In genomic region chr1:220119043-220119512, GRCh38 we compare ENCODE assay signal across 25 cellular contexts. TPM values are rescaled to one million over a fixed set of nuclear protein-coding genes. Genes with fewer than 3 reads are reported as not detected.
DNase-seq lines count a peak whose midpoint lies in the region; ATAC-seq, FAIRE-seq and TF ChIP-seq lines count a peak whose summit lies in the region.
"Had no signal": no experiment of that assay in that cellular context is flagged by ENCODE, and none has a peak within 500 bp of the region (broad histone marks: within the 10 kb centered on the region; RNA-seq: fewer than 3 reads in every experiment).

No MANE protein-coding gene starts in this region.

- H3K36me3 Mint-ChIP-seq in progenitor cell of endocrine pancreas (ENCODE audit: insufficient read depth) (peaks cover 14% of the 10 kb centered on the region), T-cell (peaks cover 20% of the 10 kb centered on the region)
- peaks cover 63% of the 10 kb centered on the region for H3K36me3 Mint-ChIP-seq in stimulated activated effector memory CD8-positive, alpha-beta T cell treated with anti-CD3 and anti-CD28 coated beads, Interleukin-12 subunit alpha, Interleukin-12 subunit beta, amount 100 ng/mL, for 72 hours

- no peaks in the 10 kb centered on the region for H3K36me3 ChIP-seq in colonic mucosa

- peak overlapping the region; percentile 47 for H3K27ac ChIP-seq in colonic mucosa
- H3K27ac ChIP-seq: coronary artery, esophagus squamous epithelium, right atrium auricular region, suprapubic skin, WERI-Rb-1 had no signal

- peak; percentile 31 for FAIRE-seq in G401.6 (lab: Jason Lieb, UNC)

- CTCF ChIA-PET in T-cell (lab: Charles Lee), result no interaction called here

- H3K9me3 Mint-ChIP-seq in progenitor cell of endocrine pancreas (ENCODE audit: low read depth) (no peaks in the 10 kb centered on the region), T-cell (no peaks in the 10 kb centered on the region)
- no peaks in the 10 kb centered on the region for H3K9me3 Mint-ChIP-seq in stimulated activated effector memory CD8-positive, alpha-beta T cell treated with anti-CD3 and anti-CD28 coated beads, Interleukin-12 subunit alpha, Interleukin-12 subunit beta, amount 100 ng/mL, for 72 hours
- H3K9me3 Mint-ChIP-seq: activated naive CD4-positive, alpha-beta T cell treated with anti-CD3 and anti-CD28 coated beads, Interleukin-2, amount 50 U/mL, for 72 hours; brain; endodermal cell; HFFc6; natural killer cell treated with Interleukin-12 subunit alpha and Interleukin-12 subunit beta and Interleukin-15 and Interleukin-18, amount 100 ng/mL, for 72 hours; T-helper 2 cell treated with Interferon-gamma antibody and Interleukin-4, amounts not matched to agents 5 μg/mL and 100 μg/mL, for 36 hours had no signal

- peak overlapping the region; percentile 14 for H3K4me3 ChIP-seq in colonic mucosa
- H3K4me3 ChIP-seq: coronary artery, esophagus squamous epithelium, right atrium auricular region, suprapubic skin had no signal

- H3K27ac Mint-ChIP-seq in progenitor cell of endocrine pancreas (peak overlapping the region; percentile 67), T-cell (no peak overlapping the region)
- no peak overlapping the region for H3K27ac Mint-ChIP-seq in stimulated activated effector memory CD8-positive, alpha-beta T cell treated with anti-CD3 and anti-CD28 coated beads, Interleukin-12 subunit alpha, Interleukin-12 subunit beta, amount 100 ng/mL, for 72 hours
- H3K27ac Mint-ChIP-seq: activated naive CD4-positive, alpha-beta T cell treated with anti-CD3 and anti-CD28 coated beads, Interleukin-2, amount 50 U/mL, for 72 hours; CD14-positive monocyte; endodermal cell; HFFc6; natural killer cell treated with Interleukin-12 subunit alpha and Interleukin-12 subunit beta and Interleukin-15 and Interleukin-18, amount 100 ng/mL, for 72 hours; T-helper 2 cell treated with Interferon-gamma antibody and Interleukin-4, amounts not matched to agents 5 μg/mL and 100 μg/mL, for 36 hours had no signal

- H3K9ac ChIP-seq in colonic mucosa (ENCODE audit: low read depth in 2 of 2, low read length in 2 of 2), result peak overlapping the region in 1 of 2 donors; percentile 46
- H3K9ac ChIP-seq: SK-N-SH had no signal

- H3K9me3 ChIP-seq in colonic mucosa, result no peaks in the 10 kb centered on the region
- H3K9me3 ChIP-seq: esophagus squamous epithelium, right atrium auricular region, SK-N-SH, suprapubic skin had no signal

- no peak for TF ChIP-seq CTCF in colonic mucosa (IDR thresholded peaks at IDR 0.05)
- TF ChIP-seq CTCF in progenitor cell of endocrine pancreas (IDR thresholded peaks at IDR 0.05; ENCODE audit: unreplicated experiment), result no peak

- H3K4me1 Mint-ChIP-seq in progenitor cell of endocrine pancreas (ENCODE audit: low read depth), result peaks cover 9% of the 10 kb centered on the region
- peaks cover 8% of the 10 kb centered on the region for H3K4me1 Mint-ChIP-seq in stimulated activated effector memory CD8-positive, alpha-beta T cell treated with anti-CD3 and anti-CD28 coated beads, Interleukin-12 subunit alpha, Interleukin-12 subunit beta, amount 100 ng/mL, for 72 hours
- H3K4me1 Mint-ChIP-seq in T-cell, result peaks cover 6 to 10% (median 8%) of the 10 kb centered on the region in 3 donors
- H3K4me1 Mint-ChIP-seq: brain, CD14-positive monocyte had no signal

- POLR2A ChIA-PET in T-cell (lab: Charles Lee), result no interaction called here

- ATAC-seq in GM19452 (IDR thresholded peaks at IDR 0.05; ENCODE audit: unreplicated experiment), result no peak
- no peak for ATAC-seq in stimulated activated effector memory CD8-positive, alpha-beta T cell treated with anti-CD3 and anti-CD28 coated beads, Interleukin-12 subunit alpha, Interleukin-12 subunit beta, amount 100 ng/mL, for 72 hours
- ATAC-seq in T-cell (replicated peaks in 1 of 4), result no peak
- ATAC-seq: activated naive CD4-positive, alpha-beta T cell treated with anti-CD3 and anti-CD28 coated beads, Interleukin-2, amount 50 U/mL, for 72 hours; natural killer cell treated with Interleukin-12 subunit alpha and Interleukin-12 subunit beta and Interleukin-15 and Interleukin-18, amount 100 ng/mL, for 72 hours had no signal

- intact Hi-C loops in colonic mucosa (cut with DNase I), result no loop called here

- no peaks in the 10 kb centered on the region for H3K27me3 Mint-ChIP-seq in progenitor cell of endocrine pancreas
- H3K27me3 Mint-ChIP-seq in T-cell, result no peaks in the 10 kb centered on the region
- H3K27me3 Mint-ChIP-seq: brain; natural killer cell treated with Interleukin-12 subunit alpha and Interleukin-12 subunit beta and Interleukin-15 and Interleukin-18, amount 100 ng/mL, for 72 hours had no signal

- DNase-seq in LoVo (ENCODE audit: low spot score) (peak; percentile 86), colonic mucosa (peak; percentile 50), progenitor cell of endocrine pancreas (ENCODE audit: low spot score, unreplicated experiment) (no peak), T-cell (no peak), NCI-H1694 treated with DMSO at 0.1 percent for 48 hours (lab: John Stamatoyannopoulos, UW) (no peak)
- DNase-seq in stimulated activated effector memory CD8-positive, alpha-beta T cell treated with anti-CD3 and anti-CD28 coated beads, Interleukin-12 subunit alpha, Interleukin-12 subunit beta, amount 100 ng/mL, for 72 hours (ENCODE audit: low spot score in 2 of 2), result no peak
- DNase-seq: endodermal cell, esophagus squamous epithelium, GDM1, HFFc6, mesenchymal stem cell, NCI-H2081 treated with DMSO at 0.1 percent for 48 hours, NCI-H526, SK-N-SH, WERI-Rb-1 had no signal

- no peaks in the 10 kb centered on the region for H3K4me1 ChIP-seq in colonic mucosa
- H3K4me1 ChIP-seq: esophagus squamous epithelium, right atrium auricular region, suprapubic skin had no signal

- H3K4me3 Mint-ChIP-seq in progenitor cell of endocrine pancreas (ENCODE audit: low read depth), result no peak overlapping the region
- no peak overlapping the region for H3K4me3 Mint-ChIP-seq in stimulated activated effector memory CD8-positive, alpha-beta T cell treated with anti-CD3 and anti-CD28 coated beads, Interleukin-12 subunit alpha, Interleukin-12 subunit beta, amount 100 ng/mL, for 72 hours
- H3K4me3 Mint-ChIP-seq in T-cell, result no peak overlapping the region
- H3K4me3 Mint-ChIP-seq: CD14-positive monocyte; endodermal cell; HFFc6; natural killer cell treated with Interleukin-12 subunit alpha and Interleukin-12 subunit beta and Interleukin-15 and Interleukin-18, amount 100 ng/mL, for 72 hours; T-helper 2 cell treated with Interferon-gamma antibody and Interleukin-4, amounts not matched to agents 5 μg/mL and 100 μg/mL, for 36 hours had no signal

- no peaks in the 10 kb centered on the region for H3K27me3 ChIP-seq in colonic mucosa
- H3K27me3 ChIP-seq: esophagus squamous epithelium, right atrium auricular region, suprapubic skin had no signal

RNA-seq across cellular contexts. Expression of gene IARS2, which starts 25.1 kb away (rescaled TPM):
- total RNA-seq in colonic mucosa (100 to 1,000 TPM in 1 of 2 donors, 10 to 100 TPM in 1; 80.6 to 114 TPM), progenitor cell of endocrine pancreas (60.7 and 64.7 TPM in 2 replicates), T-cell (10 to 100 TPM; 35.4 to 43.2 (median 42.3) TPM)

RNA-seq across cellular contexts. Expression of gene BPNT1, which starts 29.5 kb away (rescaled TPM):
- 10 to 100 TPM; 57.5 to 71.5 TPM for total RNA-seq in colonic mucosa
- total RNA-seq in progenitor cell of endocrine pancreas, result 27.1 and 27.6 TPM in 2 replicates
- 10 to 100 TPM in 4 of 5 donors, 1 to 10 TPM in 1; 8.5 to 16.8 (median 14.3) TPM for total RNA-seq in T-cell

Comparison
In these comparisons a context has a peak if more than half of its experiments do, and no peak if none do; other contexts are left out.
1. DNase-seq: peak in LoVo (single experiment) and colonic mucosa (single experiment); none in progenitor cell of endocrine pancreas (single experiment), stimulated activated effector memory CD8-positive, alpha-beta T cell treated with anti-CD3 and anti-CD28 coated beads, Interleukin-12 subunit alpha, Interleukin-12 subunit beta, amount 100 ng/mL, for 72 hours (0 of 2), T-cell (0 of 34) and NCI-H1694 treated with DMSO at 0.1 percent for 48 hours (single experiment).